In genomic region chr5:70464019-70464637, GRCh38 we compare ENCODE assay signal across 7 cellular contexts.
DNase-seq lines count a peak whose midpoint lies in the region; ATAC-seq, FAIRE-seq and TF ChIP-seq lines count a peak whose summit lies in the region.
"Not testable (repeated sequence)": the region's sequence is repeated elsewhere in the genome, so short reads cannot be mapped to it uniquely, and the experiment has no call there.

No MANE protein-coding gene starts in this region.

- CTCF ChIA-PET in GM12878 (lab: Yijun Ruan, JAX) = not testable (repeated sequence)

- SMC1A ChIA-PET in GM12878 (lab: Charles Lee; ENCODE audit: uncharacterized antibody, unreplicated experiment) = not testable (repeated sequence)

- H3K4me1 Mint-ChIP-seq in GM23338 = not testable (repeated sequence)

- H4K20me1 ChIP-seq in GM23338 (replicated peaks; ENCODE audit: insufficient read depth); GM12878 (ENCODE audit: control insufficient read depth, insufficient read depth): not testable (repeated sequence)

- H3K9me2 ChIP-seq in GM23338 (ENCODE audit: insufficient read depth) = not testable (repeated sequence)

- H3K36me3 ChIP-seq in GM23338 (ENCODE audit: insufficient read depth); RWPE2 (ENCODE audit: low read depth); GM12878 (ENCODE audit: control insufficient read depth in 2 of 2, insufficient read depth in 2 of 2, low read length in 1 of 2); lower lobe of right lung; pancreas: not testable (repeated sequence)

- not testable (repeated sequence) for H3F3A ChIP-seq in GM23338 (replicated peaks; ENCODE audit: low read depth)

- not testable (repeated sequence) for FAIRE-seq in GM12878 (lab: Jason Lieb, UNC); pancreas (lab: Jason Lieb, UNC)

- not testable (repeated sequence) for TF ChIP-seq CTCF in GM23338 (conservative IDR thresholded peaks at IDR 0.05; ENCODE audit: low read depth in 2 of 2); RWPE2 (IDR thresholded peaks at IDR 0.05; ENCODE audit: poor library complexity, severe bottlenecking); GM12878 (IDR thresholded peaks at IDR 0.05 in 2 of 3, conservative IDR thresholded peaks at IDR 0.05 in 1 of 3; ENCODE audit: control insufficient read depth in 2 of 3, extremely low read depth in 1 of 3, insufficient read depth in 1 of 3, low read depth in 3 of 3, low read length in 3 of 3); lower lobe of right lung (IDR thresholded peaks at IDR 0.05); pancreas (IDR thresholded peaks at IDR 0.05)

- H3K36me3 Mint-ChIP-seq in GM23338 (ENCODE audit: low read depth) = not testable (repeated sequence)

- H3K27ac ChIP-seq in GM23338 (ENCODE audit: low read depth); RWPE2 (ENCODE audit: poor library complexity, severe bottlenecking); GM12878 (ENCODE audit: control insufficient read depth, insufficient read depth); lower lobe of right lung; pancreas: not testable (repeated sequence)

- in situ Hi-C loops in GM12878 (cut with MboI) = not testable (repeated sequence)

- H2AFZ ChIP-seq in GM23338; GM12878 (ENCODE audit: control insufficient read depth, low read depth, low read length): not testable (repeated sequence)

- not testable (repeated sequence) for H3K4me3 Mint-ChIP-seq in GM23338

- TF ChIP-seq POLR2A in GM12878 (IDR thresholded peaks at IDR 0.05; ENCODE audit: low read depth, low read length) = not testable (repeated sequence)

- ATAC-seq in GM23338 (peak; percentile 78), RWPE2 (ENCODE audit: low read depth) (peak; percentile 27; the same call in 1 of the 3 replicates), GM12878 (peak; percentile 29; the same call in 2 of the 3 replicates), Right ventricle myocardium superior (ENCODE audit: poor library complexity) (peak; percentile 48), left colon (peak; percentile 48), lower lobe of right lung (peak; percentile 51 to 63), pancreas (peak in 3 of 4 donors; percentile 43 to 74 (median 53))

- DNase-seq in GM23338 (ENCODE audit: low spot score); RWPE2 (ENCODE audit: low spot score); GM12878 (ENCODE audit: low read depth, low spot score); Right ventricle myocardium superior; left colon; lower lobe of right lung; pancreas: not testable (repeated sequence)

- not testable (repeated sequence) for H3K9me3 ChIP-seq in RWPE2 (ENCODE audit: severe bottlenecking); GM12878 (replicated peaks; ENCODE audit: control insufficient read depth, insufficient read depth, low read length); lower lobe of right lung; pancreas

- not testable (repeated sequence) for H3K9me3 Mint-ChIP-seq in GM23338

- intact Hi-C loops in GM12878 (cut with micrococcal nuclease; ENCODE audit: unreplicated experiment); Right ventricle myocardium superior (cut with DNase I); left colon (cut with DNase I, micrococcal nuclease); lower lobe of right lung (cut with DNase I); pancreas (cut with DNase I): not testable (repeated sequence)

- H3K4me3 ChIP-seq in GM23338; RWPE2 (ENCODE audit: severe bottlenecking); GM12878; lower lobe of right lung; pancreas: not testable (repeated sequence)

- H3K27me3 Mint-ChIP-seq in GM23338 (ENCODE audit: insufficient read depth, low read depth, poor library complexity) = not testable (repeated sequence)

- H3K4me2 ChIP-seq in GM23338; GM12878 (ENCODE audit: control insufficient read depth, insufficient read depth): not testable (repeated sequence)

- H3K4me1 ChIP-seq in GM23338 (ENCODE audit: insufficient read depth); RWPE2 (ENCODE audit: insufficient read depth, poor library complexity, severe bottlenecking); GM12878 (ENCODE audit: control insufficient read depth, insufficient read depth, low read length); lower lobe of right lung; pancreas: not testable (repeated sequence)

- H3K9ac ChIP-seq in GM12878 (ENCODE audit: control insufficient read depth, insufficient read depth, low read length) = not testable (repeated sequence)

- H3K79me2 ChIP-seq in GM23338 (replicated peaks; ENCODE audit: insufficient read depth); GM12878 (ENCODE audit: control insufficient read depth, insufficient read depth, low read length): not testable (repeated sequence)

- POLR2A ChIA-PET in GM12878 (lab: Charles Lee) = not testable (repeated sequence)

- not testable (repeated sequence) for H3K27me3 ChIP-seq in GM23338 (ENCODE audit: insufficient read depth); RWPE2 (ENCODE audit: insufficient read depth, poor library complexity, severe bottlenecking); GM12878 (replicated peaks in 1 of 2; ENCODE audit: control insufficient read depth in 2 of 2, insufficient read depth in 2 of 2, low read length in 1 of 2); lower lobe of right lung (ENCODE audit: low read depth); pancreas

- not testable (repeated sequence) for TF ChIP-seq EP300 in GM12878 (IDR thresholded peaks at IDR 0.05; ENCODE audit: borderline replicate concordance in 1 of 2, control insufficient read depth in 1 of 2, low read depth in 2 of 2, low read length in 2 of 2)

- not testable (repeated sequence) for TF ChIP-seq RAD21 in GM12878 (IDR thresholded peaks at IDR 0.05; ENCODE audit: insufficient read depth, low read depth, low read length)

- BruUV-seq in GM12878 (replicated peaks; lab: Mats Ljungman, UMichigan) = not testable (repeated sequence)

- H3K27ac Mint-ChIP-seq in GM23338 = not testable (repeated sequence)

- no CpG with 5 or more reads among the region's 5 CpGs for WGBS in GM12878 (ENCODE audit: insufficient coverage, insufficient replicate concordance, low lambda C conversion rate, missing lambda C conversion rate)
- WGBS in pancreas, 2 donors = no CpG with 5 or more reads among the region's 5 CpGs

- RAD21 ChIA-PET in GM12878 (lab: Charles Lee; ENCODE audit: unreplicated experiment) = not testable (repeated sequence)

Comparison
In these comparisons a context has a peak if more than half of its experiments do, and no peak if none do; other contexts are left out.
1. ATAC-seq: peak in every context shown above with its lines; median percentile 78 in GM23338; 57 in lower lobe of right lung; 53 in pancreas; 48 in Right ventricle myocardium superior; 48 in left colon; 29 in GM12878; 27 in RWPE2.